ENCODE assay signal across 12 cellular contexts in the genomic region with DNA sequence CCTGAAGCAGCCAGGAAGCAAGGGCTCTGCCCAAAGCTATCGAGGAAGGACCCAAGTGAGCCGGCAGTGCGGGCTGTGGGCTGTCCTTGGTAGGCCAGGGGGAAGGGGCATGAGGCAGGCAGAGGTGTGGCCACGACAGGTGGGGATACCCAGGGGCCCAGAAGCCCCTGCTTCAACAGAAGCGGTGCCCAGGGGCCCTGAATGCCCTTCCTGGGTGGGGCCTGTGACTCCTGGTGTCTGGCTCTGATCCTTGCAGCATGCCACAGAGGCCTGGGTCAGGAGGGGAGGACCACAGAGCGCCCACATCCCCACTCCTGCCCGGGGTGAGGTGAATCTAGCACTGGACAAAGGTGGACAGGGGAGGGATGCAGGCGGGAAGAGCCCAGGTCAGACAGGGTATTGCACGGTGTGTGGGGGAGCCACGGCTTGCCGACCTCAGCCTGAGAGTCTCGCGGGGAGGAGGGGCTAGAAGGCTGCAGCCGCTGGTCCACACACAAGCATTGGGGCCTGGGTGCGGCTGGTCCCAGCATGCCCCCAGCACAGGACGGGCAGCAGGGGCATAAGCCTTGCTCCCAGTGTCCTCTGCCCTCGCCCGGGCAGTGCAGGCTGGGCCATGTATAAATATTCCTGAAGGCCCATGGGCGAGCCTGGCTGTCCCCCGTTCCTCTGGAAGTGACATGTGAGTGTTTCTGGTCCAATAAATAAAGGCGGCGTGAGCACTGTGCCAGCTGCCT. TPM values are rescaled to one million over a fixed set of nuclear protein-coding genes. Genes with fewer than 3 reads are reported as not detected.
DNase-seq lines count a peak whose midpoint lies in the region; ATAC-seq and TF ChIP-seq lines count a peak whose summit lies in the region.
"Had no signal": no experiment of that assay in that cellular context is flagged by ENCODE, and none has a peak within 500 bp of the region (broad histone marks: within the 10 kb centered on the region; RNA-seq: fewer than 3 reads in every experiment).

No MANE protein-coding gene starts in this region.

- peaks cover 17% of the 10 kb centered on the region for H3K36me3 Mint-ChIP-seq in osteocyte (ENCODE audit: unreplicated experiment)
- H3K36me3 Mint-ChIP-seq in activated T-cell treated with anti-CD3 and anti-CD28 coated beads, Interleukin-2, amount 50 U/mL, for 4 hours (ENCODE audit: insufficient read depth), result peaks cover 3% of the 10 kb centered on the region

- peak overlapping the region; percentile 89 for H3K27ac ChIP-seq in left ventricle myocardium inferior (replicated peaks)
- H3K27ac ChIP-seq in esophagus muscularis mucosa (replicated peaks in 1 of 4), result peak overlapping the region; percentile 83 to 90 (median 88)
- peak overlapping the region; percentile 78 for H3K27ac ChIP-seq in upper lobe of right lung

- TF ChIP-seq POLR2A in esophagus muscularis mucosa (IDR thresholded peaks at IDR 0.05; ENCODE audit: low read depth), result no peak

- peak overlapping the region; percentile 92 for H3K27ac Mint-ChIP-seq in osteocyte (ENCODE audit: unreplicated experiment)

- no peaks in the 10 kb centered on the region for H3K9me3 ChIP-seq in left ventricle myocardium inferior (replicated peaks)
- H3K9me3 ChIP-seq in esophagus muscularis mucosa, result no peaks in the 10 kb centered on the region
- H3K9me3 ChIP-seq in upper lobe of right lung, result no peaks in the 10 kb centered on the region

- no peak for DNase-seq in left ventricle myocardium inferior
- no peak for DNase-seq in Right ventricle myocardium superior
- DNase-seq in esophagus muscularis mucosa (ENCODE audit: extremely low spot score), result no peak
- DNase-seq in osteocyte (ENCODE audit: extremely low spot score, unreplicated experiment), result no peak
- DNase-seq in upper lobe of right lung, result no peak
- no peak for DNase-seq in HuH-7.5 (ENCODE audit: low spot score)
- no peak for DNase-seq in activated T-cell treated with anti-CD3 and anti-CD28 coated beads, Interleukin-2, amount 50 U/mL, for 4 hours
- DNase-seq: activated CD4-positive, CD25-positive, alpha-beta regulatory T cell; activated T-cell treated with anti-CD3 and anti-CD28 coated beads for 4 hours; DMS153; NCI-H2029 had no signal

- H3K36me3 ChIP-seq in left ventricle myocardium inferior, result peaks cover 42% of the 10 kb centered on the region
- H3K36me3 ChIP-seq in esophagus muscularis mucosa, result peaks cover 10 to 66% (median 55%) of the 10 kb centered on the region in 4 donors
- H3K36me3 ChIP-seq in upper lobe of right lung, result peaks cover 29% of the 10 kb centered on the region

- 89% methylated on average over 9 of the region's 22 CpGs for WGBS in esophagus muscularis mucosa

- H3K4me3 ChIP-seq in left ventricle myocardium inferior, result no peak overlapping the region
- H3K4me3 ChIP-seq in esophagus muscularis mucosa, result no peak overlapping the region
- no peak overlapping the region for H3K4me3 ChIP-seq in upper lobe of right lung

- H3K27me3 ChIP-seq in left ventricle myocardium inferior (ENCODE audit: low read depth), result no peaks in the 10 kb centered on the region
- H3K27me3 ChIP-seq in esophagus muscularis mucosa, result no peaks in the 10 kb centered on the region
- H3K27me3 ChIP-seq in upper lobe of right lung, result no peaks in the 10 kb centered on the region

- H3K9me3 Mint-ChIP-seq in osteocyte (ENCODE audit: unreplicated experiment), result no peaks in the 10 kb centered on the region
- H3K9me3 Mint-ChIP-seq in activated T-cell treated with anti-CD3 and anti-CD28 coated beads, Interleukin-2, amount 50 U/mL, for 4 hours, result no peaks in the 10 kb centered on the region

- ATAC-seq in Right ventricle myocardium superior (ENCODE audit: poor library complexity), result no peak
- ATAC-seq in upper lobe of right lung, result no peak
- ATAC-seq in activated T-cell treated with anti-CD3 and anti-CD28 coated beads, Interleukin-2, amount 50 U/mL, for 4 hours, result no peak
- ATAC-seq in GM18870 (IDR thresholded peaks at IDR 0.05; ENCODE audit: unreplicated experiment), result no peak

- peaks cover 50% of the 10 kb centered on the region for H3K4me1 Mint-ChIP-seq in osteocyte (ENCODE audit: unreplicated experiment)
- H3K4me1 Mint-ChIP-seq in activated T-cell treated with anti-CD3 and anti-CD28 coated beads, Interleukin-2, amount 50 U/mL, for 4 hours (ENCODE audit: low read depth), result peaks cover 20% of the 10 kb centered on the region

- H3K4me3 Mint-ChIP-seq in osteocyte (ENCODE audit: unreplicated experiment), result no peak overlapping the region
- no peak overlapping the region for H3K4me3 Mint-ChIP-seq in activated T-cell treated with anti-CD3 and anti-CD28 coated beads, Interleukin-2, amount 50 U/mL, for 4 hours

- H3K27me3 Mint-ChIP-seq in osteocyte (ENCODE audit: unreplicated experiment), result no peaks in the 10 kb centered on the region
- no peaks in the 10 kb centered on the region for H3K27me3 Mint-ChIP-seq in activated T-cell treated with anti-CD3 and anti-CD28 coated beads, Interleukin-2, amount 50 U/mL, for 4 hours (ENCODE audit: low read depth)

- TF ChIP-seq EP300 in esophagus muscularis mucosa (IDR thresholded peaks at IDR 0.05), result no peak

- TF ChIP-seq CTCF in left ventricle myocardium inferior (IDR thresholded peaks at IDR 0.05; ENCODE audit: borderline replicate concordance) (no peak), esophagus muscularis mucosa (IDR thresholded peaks at IDR 0.05) (no peak), osteocyte (IDR thresholded peaks at IDR 0.05) (no peak), upper lobe of right lung (IDR thresholded peaks at IDR 0.05) (no peak)

- intact Hi-C loops in left ventricle myocardium inferior (cut with micrococcal nuclease) (no loop called here), Right ventricle myocardium superior (cut with DNase I) (no loop called here), esophagus muscularis mucosa (cut with DNase I) (no loop called here), upper lobe of right lung (cut with DNase I) (no loop called here)

- H3K4me1 ChIP-seq in left ventricle myocardium inferior (peaks cover 50% of the 10 kb centered on the region), esophagus muscularis mucosa (peaks cover 26 to 36% (median 32%) of the 10 kb centered on the region in 4 donors), upper lobe of right lung (peaks cover 25% of the 10 kb centered on the region)

RNA-seq across cellular contexts. Expression of gene MAFF, which starts 19.0 kb away (rescaled TPM):
- total RNA-seq in left ventricle myocardium inferior, result 4.7 TPM
- total RNA-seq in Right ventricle myocardium superior, result 4.2 TPM
- total RNA-seq in esophagus muscularis mucosa, result 100 to 1,000 TPM in 1 of 4 donors, 10 to 100 TPM in 3; 26.2 to 182 (median 54.3) TPM
- 9.9 and 17.0 TPM in 2 replicates for total RNA-seq in osteocyte
- total RNA-seq in upper lobe of right lung, result 48.9 TPM
- total RNA-seq in activated T-cell treated with anti-CD3 and anti-CD28 coated beads, Interleukin-2, amount 50 U/mL, for 4 hours, result 10 to 100 TPM in 2 of 3 donors, 1 to 10 TPM in 1; 8.9 to 12.2 (median 10.7) TPM

RNA-seq across cellular contexts. Expression of gene PLA2G6, which starts 39.2 kb away (rescaled TPM):
- 14.1 TPM for total RNA-seq in left ventricle myocardium inferior
- total RNA-seq in Right ventricle myocardium superior, result 12.0 TPM
- total RNA-seq in esophagus muscularis mucosa, result 10 to 100 TPM; 13.9 to 18.3 (median 15.6) TPM
- total RNA-seq in osteocyte, result 41.6 and 48.8 TPM in 2 replicates
- 52.4 TPM for total RNA-seq in upper lobe of right lung
- total RNA-seq in activated T-cell treated with anti-CD3 and anti-CD28 coated beads, Interleukin-2, amount 50 U/mL, for 4 hours, result 10 to 100 TPM; 18.1 to 29.8 (median 22.0) TPM

RNA-seq across cellular contexts. Expression of gene TMEM184B, which starts 52.0 kb away (rescaled TPM):
- total RNA-seq in left ventricle myocardium inferior (50.6 TPM), Right ventricle myocardium superior (42.2 TPM), esophagus muscularis mucosa (100 to 1,000 TPM in 1 of 4 donors, 10 to 100 TPM in 3; 39.4 to 108 (median 75.3) TPM), osteocyte (88.0 and 90.5 TPM in 2 replicates), upper lobe of right lung (79.2 TPM)
- total RNA-seq in activated T-cell treated with anti-CD3 and anti-CD28 coated beads, Interleukin-2, amount 50 U/mL, for 4 hours, result 10 to 100 TPM; 26.5 to 33.5 (median 27.8) TPM
